ENCODE assay signal across 1 cellular context in genomic region chr19:10517760-10518443, GRCh38.
TF ChIP-seq lines count a peak whose summit lies in the region.

No MANE protein-coding gene starts in this region.

TF ChIP-seq in HEK293, 187 proteins besides CTCF, POLR2A, EP300 and RAD21 (continued from another document and continues in another):
- TF ChIP-seq ZNF639 (tag by site-specific recombination; IDR thresholded peaks at IDR 0.05) (peak; percentile 83), ZNF610 (tag by site-specific recombination; IDR thresholded peaks at IDR 0.05; ENCODE audit: borderline replicate concordance) (0 out of 2 replicates have a peak, but pooled peaks have one; percentile 58), ZNF48 (tag by site-specific recombination; IDR thresholded peaks at IDR 0.05) (no peak), ZNF202 (tag by site-specific recombination; IDR thresholded peaks at IDR 0.05; ENCODE audit: borderline replicate concordance) (no peak), ZNF560 (tag by site-specific recombination; IDR thresholded peaks at IDR 0.05; ENCODE audit: borderline replicate concordance) (no peak), MYNN (tag by site-specific recombination; IDR thresholded peaks at IDR 0.05; ENCODE audit: borderline replicate concordance) (no peak), ZNF10 (tag by site-specific recombination; IDR thresholded peaks at IDR 0.05) (no peak), ZNF654 (tag by site-specific recombination; IDR thresholded peaks at IDR 0.05; ENCODE audit: low read depth) (no peak), GFI1B (tag by site-specific recombination; IDR thresholded peaks at IDR 0.05) (no peak), ZNF121 (tag by site-specific recombination; IDR thresholded peaks at IDR 0.05) (no peak), ZNF335 (tag by site-specific recombination; conservative IDR thresholded peaks at IDR 0.05) (peak; percentile 96), KLF8 (tag by site-specific recombination; IDR thresholded peaks at IDR 0.05) (peak; percentile 39; the same call in 1 of the 2 replicates), ZNF157 (tag by site-specific recombination; IDR thresholded peaks at IDR 0.05) (no peak), ZNF660 (tag by site-specific recombination; IDR thresholded peaks at IDR 0.05) (no peak), ZNF2 (tag by site-specific recombination; IDR thresholded peaks at IDR 0.05) (0 out of 2 replicates have a peak, but pooled peaks have one; percentile 49), HOXA7 (CRISPR knock-in tag; IDR thresholded peaks at IDR 0.05; ENCODE audit: borderline replicate concordance) (no peak), OVOL3 (tag by site-specific recombination; IDR thresholded peaks at IDR 0.05) (no peak), ZNF76 (tag by site-specific recombination; IDR thresholded peaks at IDR 0.05; ENCODE audit: borderline replicate concordance, low read depth) (no peak; the same call in 1 of the 2 replicates), YY1 (tag by site-specific recombination; IDR thresholded peaks at IDR 0.05) (no peak), ZNF830 (tag by site-specific recombination; IDR thresholded peaks at IDR 0.05; ENCODE audit: low read depth) (no peak), ZBTB6 (tag by site-specific recombination; IDR thresholded peaks at IDR 0.05) (no peak; the same call in 1 of the 2 replicates), ZNF529 (tag by site-specific recombination; IDR thresholded peaks at IDR 0.05; ENCODE audit: insufficient replicate concordance) (no peak), FEZF1 (tag by site-specific recombination; IDR thresholded peaks at IDR 0.05) (no peak), ZNF658 (tag by site-specific recombination; IDR thresholded peaks at IDR 0.05) (no peak), ZNF354C (tag by site-specific recombination; IDR thresholded peaks at IDR 0.05; ENCODE audit: borderline replicate concordance, low read depth) (no peak), ZEB2 (tag by site-specific recombination; IDR thresholded peaks at IDR 0.05) (peak; percentile 79; the same call in 1 of the 2 replicates), KLF7 (tag by site-specific recombination; IDR thresholded peaks at IDR 0.05; ENCODE audit: borderline replicate concordance) (no peak), ZNF394 (tag by site-specific recombination; IDR thresholded peaks at IDR 0.05; ENCODE audit: borderline replicate concordance) (peak; percentile 40; the same call in 1 of the 2 replicates), ZNF169 (tag by site-specific recombination; IDR thresholded peaks at IDR 0.05) (no peak), ZNF501 (tag by site-specific recombination; IDR thresholded peaks at IDR 0.05) (0 out of 2 replicates have a peak, but pooled peaks have one; percentile 68), ZNF549 (tag by site-specific recombination; IDR thresholded peaks at IDR 0.05) (no peak), OSR2 (tag by site-specific recombination; IDR thresholded peaks at IDR 0.05) (peak; percentile 32; the same call in 1 of the 2 replicates), ZNF174 (tag by site-specific recombination; IDR thresholded peaks at IDR 0.05) (no peak), SP2 (tag by site-specific recombination; IDR thresholded peaks at IDR 0.05) (peak; percentile 85), ZIC2 (tag by site-specific recombination; IDR thresholded peaks at IDR 0.05) (peak; percentile 81), ZNF404 (tag by site-specific recombination; IDR thresholded peaks at IDR 0.05) (no peak), SP7 (tag by site-specific recombination; IDR thresholded peaks at IDR 0.05) (peak; percentile 72), ZNF521 (tag by site-specific recombination; IDR thresholded peaks at IDR 0.05) (no peak), GLIS2 (tag by site-specific recombination; IDR thresholded peaks at IDR 0.05) (peak; percentile 89), ZNF488 (tag by site-specific recombination; IDR thresholded peaks at IDR 0.05) (no peak), ZNF221 (tag by site-specific recombination; IDR thresholded peaks at IDR 0.05; ENCODE audit: borderline replicate concordance) (no peak), ZBTB8A (tag by site-specific recombination; IDR thresholded peaks at IDR 0.05) (peak; percentile 58; the same call in 1 of the 2 replicates), IKZF3 (tag by site-specific recombination; IDR thresholded peaks at IDR 0.05) (peak; percentile 69), ZNF777 (tag by site-specific recombination; IDR thresholded peaks at IDR 0.05; ENCODE audit: borderline replicate concordance) (peak; percentile 90; the same call in 1 of the 2 replicates), PATZ1 (tag by site-specific recombination; IDR thresholded peaks at IDR 0.05) (peak; percentile 90), ZFP41 (tag by site-specific recombination; IDR thresholded peaks at IDR 0.05; ENCODE audit: borderline replicate concordance) (no peak), ZSCAN30 (tag by site-specific recombination; IDR thresholded peaks at IDR 0.05) (no peak), ZNF211 (tag by site-specific recombination; IDR thresholded peaks at IDR 0.05; ENCODE audit: low read depth) (no peak), ZNF175 (tag by site-specific recombination; IDR thresholded peaks at IDR 0.05) (no peak), SP3 (tag by site-specific recombination; IDR thresholded peaks at IDR 0.05) (peak; percentile 90), HOXC10 (CRISPR knock-in tag; IDR thresholded peaks at IDR 0.05) (no peak), ZNF324 (tag by site-specific recombination; IDR thresholded peaks at IDR 0.05) (peak; percentile 40; the same call in 1 of the 2 replicates)
- TF ChIP-seq, protein P1, sequence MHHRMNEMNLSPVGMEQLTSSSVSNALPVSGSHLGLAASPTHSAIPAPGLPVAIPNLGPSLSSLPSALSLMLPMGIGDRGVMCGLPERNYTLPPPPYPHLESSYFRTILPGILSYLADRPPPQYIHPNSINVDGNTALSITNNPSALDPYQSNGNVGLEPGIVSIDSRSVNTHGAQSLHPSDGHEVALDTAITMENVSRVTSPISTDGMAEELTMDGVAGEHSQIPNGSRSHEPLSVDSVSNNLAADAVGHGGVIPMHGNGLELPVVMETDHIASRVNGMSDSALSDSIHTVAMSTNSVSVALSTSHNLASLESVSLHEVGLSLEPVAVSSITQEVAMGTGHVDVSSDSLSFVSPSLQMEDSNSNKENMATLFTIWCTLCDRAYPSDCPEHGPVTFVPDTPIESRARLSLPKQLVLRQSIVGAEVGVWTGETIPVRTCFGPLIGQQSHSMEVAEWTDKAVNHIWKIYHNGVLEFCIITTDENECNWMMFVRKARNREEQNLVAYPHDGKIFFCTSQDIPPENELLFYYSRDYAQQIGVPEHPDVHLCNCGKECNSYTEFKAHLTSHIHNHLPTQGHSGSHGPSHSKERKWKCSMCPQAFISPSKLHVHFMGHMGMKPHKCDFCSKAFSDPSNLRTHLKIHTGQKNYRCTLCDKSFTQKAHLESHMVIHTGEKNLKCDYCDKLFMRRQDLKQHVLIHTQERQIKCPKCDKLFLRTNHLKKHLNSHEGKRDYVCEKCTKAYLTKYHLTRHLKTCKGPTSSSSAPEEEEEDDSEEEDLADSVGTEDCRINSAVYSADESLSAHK (tag by site-specific recombination; IDR thresholded peaks at IDR 0.05), result no peak
- TF ChIP-seq, protein P2, sequence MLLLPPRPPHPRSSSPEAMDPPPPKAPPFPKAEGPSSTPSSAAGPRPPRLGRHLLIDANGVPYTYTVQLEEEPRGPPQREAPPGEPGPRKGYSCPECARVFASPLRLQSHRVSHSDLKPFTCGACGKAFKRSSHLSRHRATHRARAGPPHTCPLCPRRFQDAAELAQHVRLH (tag by site-specific recombination; IDR thresholded peaks at IDR 0.05), result no peak
- TF ChIP-seq, protein P3, sequence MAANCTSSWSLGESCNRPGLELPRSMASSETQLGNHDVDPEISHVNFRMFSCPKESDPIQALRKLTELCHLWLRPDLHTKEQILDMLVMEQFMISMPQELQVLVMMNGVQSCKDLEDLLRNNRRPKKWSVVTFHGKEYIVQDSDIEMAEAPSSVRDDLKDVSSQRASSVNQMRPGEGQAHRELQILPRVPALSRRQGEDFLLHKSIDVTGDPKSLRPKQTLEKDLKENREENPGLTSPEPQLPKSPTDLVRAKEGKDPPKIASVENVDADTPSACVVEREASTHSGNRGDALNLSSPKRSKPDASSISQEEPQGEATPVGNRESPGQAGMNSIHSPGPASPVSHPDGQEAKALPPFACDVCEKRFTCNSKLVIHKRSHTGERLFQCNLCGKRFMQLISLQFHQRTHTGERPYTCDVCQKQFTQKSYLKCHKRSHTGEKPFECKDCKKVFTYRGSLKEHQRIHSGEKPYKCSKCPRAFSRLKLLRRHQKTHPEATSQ (tag by site-specific recombination; IDR thresholded peaks at IDR 0.05), result no peak
- TF ChIP-seq, protein P4, sequence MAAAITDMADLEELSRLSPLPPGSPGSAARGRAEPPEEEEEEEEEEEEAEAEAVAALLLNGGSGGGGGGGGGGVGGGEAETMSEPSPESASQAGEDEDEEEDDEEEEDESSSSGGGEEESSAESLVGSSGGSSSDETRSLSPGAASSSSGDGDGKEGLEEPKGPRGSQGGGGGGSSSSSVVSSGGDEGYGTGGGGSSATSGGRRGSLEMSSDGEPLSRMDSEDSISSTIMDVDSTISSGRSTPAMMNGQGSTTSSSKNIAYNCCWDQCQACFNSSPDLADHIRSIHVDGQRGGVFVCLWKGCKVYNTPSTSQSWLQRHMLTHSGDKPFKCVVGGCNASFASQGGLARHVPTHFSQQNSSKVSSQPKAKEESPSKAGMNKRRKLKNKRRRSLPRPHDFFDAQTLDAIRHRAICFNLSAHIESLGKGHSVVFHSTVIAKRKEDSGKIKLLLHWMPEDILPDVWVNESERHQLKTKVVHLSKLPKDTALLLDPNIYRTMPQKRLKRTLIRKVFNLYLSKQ (tag by site-specific recombination; IDR thresholded peaks at IDR 0.05; ENCODE audit: borderline replicate concordance), result no peak
- TF ChIP-seq, protein P5, sequence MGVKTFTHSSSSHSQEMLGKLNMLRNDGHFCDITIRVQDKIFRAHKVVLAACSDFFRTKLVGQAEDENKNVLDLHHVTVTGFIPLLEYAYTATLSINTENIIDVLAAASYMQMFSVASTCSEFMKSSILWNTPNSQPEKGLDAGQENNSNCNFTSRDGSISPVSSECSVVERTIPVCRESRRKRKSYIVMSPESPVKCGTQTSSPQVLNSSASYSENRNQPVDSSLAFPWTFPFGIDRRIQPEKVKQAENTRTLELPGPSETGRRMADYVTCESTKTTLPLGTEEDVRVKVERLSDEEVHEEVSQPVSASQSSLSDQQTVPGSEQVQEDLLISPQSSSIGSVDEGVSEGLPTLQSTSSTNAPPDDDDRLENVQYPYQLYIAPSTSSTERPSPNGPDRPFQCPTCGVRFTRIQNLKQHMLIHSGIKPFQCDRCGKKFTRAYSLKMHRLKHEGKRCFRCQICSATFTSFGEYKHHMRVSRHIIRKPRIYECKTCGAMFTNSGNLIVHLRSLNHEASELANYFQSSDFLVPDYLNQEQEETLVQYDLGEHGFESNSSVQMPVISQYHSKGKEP (tag by site-specific recombination; IDR thresholded peaks at IDR 0.05), result no peak
- TF ChIP-seq, protein P6, sequence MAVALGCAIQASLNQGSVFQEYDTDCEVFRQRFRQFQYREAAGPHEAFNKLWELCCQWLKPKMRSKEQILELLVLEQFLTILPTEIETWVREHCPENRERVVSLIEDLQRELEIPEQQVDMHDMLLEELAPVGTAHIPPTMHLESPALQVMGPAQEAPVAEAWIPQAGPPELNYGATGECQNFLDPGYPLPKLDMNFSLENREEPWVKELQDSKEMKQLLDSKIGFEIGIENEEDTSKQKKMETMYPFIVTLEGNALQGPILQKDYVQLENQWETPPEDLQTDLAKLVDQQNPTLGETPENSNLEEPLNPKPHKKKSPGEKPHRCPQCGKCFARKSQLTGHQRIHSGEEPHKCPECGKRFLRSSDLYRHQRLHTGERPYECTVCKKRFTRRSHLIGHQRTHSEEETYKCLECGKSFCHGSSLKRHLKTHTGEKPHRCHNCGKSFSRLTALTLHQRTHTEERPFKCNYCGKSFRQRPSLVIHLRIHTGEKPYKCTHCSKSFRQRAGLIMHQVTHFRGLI (tag by site-specific recombination; IDR thresholded peaks at IDR 0.05), result no peak
